Comparison of ENCODE assay signal across 6 cellular contexts in genomic region chr11:24739637-24740036, GRCh38.
"Had no signal": no experiment of that assay in that cellular context is flagged by ENCODE, and none has a peak within 500 bp of the region (broad histone marks: within the 10 kb centered on the region; RNA-seq: fewer than 3 reads in every experiment).

No MANE protein-coding gene starts in this region.

- H3K36me3 ChIP-seq: HAP-1 had no signal

- H3K9me3 ChIP-seq: HAP-1 had no signal

- H3K4me3 ChIP-seq: GM23248, HAP-1, K562 had no signal

- H3K27ac ChIP-seq: GM23248 had no signal

- DNase-seq: GM23248, GOT3, H7 had no signal

- H3K4me1 ChIP-seq: HAP-1 had no signal

- H3K9ac ChIP-seq: GM23248 had no signal

- H2AFZ ChIP-seq: GM23248 had no signal

- ATAC-seq: K562 had no signal

- FAIRE-seq: HTR-8/SVneo, K562 had no signal
